25 cellular contexts compared by ENCODE assay signal in genomic region chr11:35748644-35749043, GRCh38.
"Had no signal": no experiment of that assay in that cellular context is flagged by ENCODE, and none has a peak within 500 bp of the region (broad histone marks: within the 10 kb centered on the region; RNA-seq: fewer than 3 reads in every experiment).

No MANE protein-coding gene starts in this region.

- H3K4me1 ChIP-seq: prostate gland, spleen, testis had no signal

- H3K27ac ChIP-seq: coronary artery, gastroesophageal sphincter, left ventricle myocardium inferior, neural progenitor cell, prostate gland, spleen, testis, tibial nerve had no signal

- H3K27me3 ChIP-seq: gastroesophageal sphincter, neural progenitor cell, pancreas, spleen, testis, tibial nerve had no signal

- DNase-seq: central memory CD4-positive, alpha-beta T cell; effector CD4-positive, alpha-beta T cell; endodermal cell; glutamatergic neuron; immature natural killer cell; left ventricle myocardium inferior; mesendoderm; naive thymus-derived CD4-positive, alpha-beta T cell; nucleus accumbens; pancreas; retina; spleen; stimulated activated CD4-positive, alpha-beta T cell treated with anti-CD3 and anti-CD28 coated beads, Interleukin-15, amount 100 ng/mL, for 24 hours; stimulated activated CD4-positive, alpha-beta T cell treated with anti-CD3 and anti-CD28 coated beads, Interleukin-1b, Interleukin-23, amount 100 ng/mL, for 48 hours; stimulated activated CD4-positive, alpha-beta T cell treated with anti-CD3 and anti-CD28 coated beads, Interleukin-4, amount 100 ng/mL, for 4 hours; stimulated activated naive B cell treated with anti-CD40 and anti-IgM and Interleukin-4, amounts not matched to agents 10 μg/mL and 1 μg/mL and 100 μg/mL, for 72 hours; stimulated activated naive CD8-positive, alpha-beta T cell treated with anti-CD3 and anti-CD28 coated beads, Interleukin-15, amount 100 ng/mL, for 72 hours; testis had no signal

- H3K36me3 ChIP-seq: pancreas, prostate gland had no signal

- H3K27me3 Mint-ChIP-seq: naive thymus-derived CD4-positive, alpha-beta T cell; stimulated activated naive B cell treated with anti-CD40 and anti-IgM and Interleukin-4, amounts not matched to agents 10 μg/mL and 1 μg/mL and 100 μg/mL, for 72 hours; stimulated activated naive CD8-positive, alpha-beta T cell treated with anti-CD3 and anti-CD28 coated beads, Interleukin-15, amount 100 ng/mL, for 72 hours had no signal

- H3K27ac Mint-ChIP-seq: endodermal cell; immature natural killer cell; neural progenitor cell; stimulated activated naive CD8-positive, alpha-beta T cell treated with anti-CD3 and anti-CD28 coated beads, Interleukin-15, amount 100 ng/mL, for 72 hours had no signal

- ATAC-seq: gastroesophageal sphincter; naive thymus-derived CD4-positive, alpha-beta T cell; pancreas; sciatic nerve; stimulated activated naive B cell treated with anti-CD40 and anti-IgM and Interleukin-4, amounts not matched to agents 10 μg/mL and 1 μg/mL and 100 μg/mL, for 72 hours; stimulated activated naive CD8-positive, alpha-beta T cell treated with anti-CD3 and anti-CD28 coated beads, Interleukin-15, amount 100 ng/mL, for 72 hours had no signal

- H3K9me3 Mint-ChIP-seq: endodermal cell; immature natural killer cell; naive thymus-derived CD4-positive, alpha-beta T cell; neural progenitor cell; stimulated activated naive CD8-positive, alpha-beta T cell treated with anti-CD3 and anti-CD28 coated beads, Interleukin-15, amount 100 ng/mL, for 72 hours had no signal

- H3K4me3 ChIP-seq: coronary artery, gastroesophageal sphincter, left ventricle myocardium inferior, lung, neural progenitor cell, pancreas, prostate gland, spleen, testis, tibial nerve had no signal

- H3K9me3 ChIP-seq: gastroesophageal sphincter, left ventricle myocardium inferior, pancreas, prostate gland, spleen, testis, tibial nerve had no signal

- H3K4me3 Mint-ChIP-seq: endodermal cell; immature natural killer cell; naive thymus-derived CD4-positive, alpha-beta T cell; neural progenitor cell; stimulated activated naive B cell treated with anti-CD40 and anti-IgM and Interleukin-4, amounts not matched to agents 10 μg/mL and 1 μg/mL and 100 μg/mL, for 72 hours; stimulated activated naive CD8-positive, alpha-beta T cell treated with anti-CD3 and anti-CD28 coated beads, Interleukin-15, amount 100 ng/mL, for 72 hours had no signal
